ENCODE assay signal across 23 cellular contexts in the genomic region with DNA sequence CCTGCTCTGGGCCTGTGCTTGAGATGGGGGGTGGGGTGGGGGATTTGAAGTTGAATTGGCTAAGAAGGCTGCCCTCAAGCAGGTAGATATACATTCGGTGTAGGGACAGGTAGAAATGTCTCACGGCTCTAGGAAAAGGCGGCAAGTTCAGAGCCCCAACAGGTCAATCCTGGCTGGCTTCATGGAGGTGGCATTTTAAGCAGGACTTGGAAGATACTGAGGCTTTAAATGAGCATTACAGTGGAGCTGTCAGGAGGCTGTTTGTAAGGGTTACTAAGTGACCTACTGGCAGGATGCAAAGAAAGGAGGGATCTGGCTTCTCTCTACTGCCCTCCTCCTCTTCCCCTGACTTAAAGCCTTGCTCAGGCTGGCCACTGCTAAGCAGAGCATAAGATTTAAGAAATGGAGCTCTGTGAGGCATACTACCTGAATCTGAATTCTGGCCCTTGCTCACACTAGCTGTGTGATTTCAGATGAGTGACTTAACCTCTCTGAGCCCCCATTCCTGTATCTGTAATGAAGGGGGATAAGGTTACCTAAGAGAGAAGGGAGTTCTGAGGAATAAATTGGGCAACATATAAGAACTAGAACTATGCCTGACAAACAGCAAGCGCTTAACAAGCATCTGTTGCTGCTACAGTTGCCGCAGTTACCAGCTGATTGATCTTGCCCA.
"Had no signal": no experiment of that assay in that cellular context is flagged by ENCODE, and none has a peak within 500 bp of the region (broad histone marks: within the 10 kb centered on the region; RNA-seq: fewer than 3 reads in every experiment).

No MANE protein-coding gene starts in this region.

- H3K9me3 Mint-ChIP-seq: activated naive CD4-positive, alpha-beta T cell treated with anti-CD3 and anti-CD28 coated beads for 36 hours; activated naive CD8-positive, alpha-beta T cell treated with anti-CD3 and anti-CD28 coated beads, Interleukin-2, amount 10 ng/mL, durations not matched to agents 7 days and 5 days; activated T-helper 1 cell treated with anti-CD3 and anti-CD28 coated beads, Interleukin-12 subunit alpha, Interleukin-12 subunit beta, Interleukin-2, Interleukin-4 antibody, amounts not matched to agents 30 ng/mL and 10 ng/mL and 1 ng/mL, durations not matched to agents 14 hours and 24 hours and 36 hours; endodermal cell; natural killer cell; T-helper 2 cell treated with Interferon-gamma antibody and Interleukin-4, amounts not matched to agents 5 μg/mL and 100 μg/mL, for 36 hours had no signal

- H3K9me3 ChIP-seq: esophagus muscularis mucosa, gastrocnemius medialis, left lung, lower lobe of right lung, spleen, testis, transverse colon had no signal

- H3K4me1 ChIP-seq: esophagus muscularis mucosa, gastrocnemius medialis, testis, transverse colon had no signal

- H3K4me3 ChIP-seq: esophagus muscularis mucosa, gastrocnemius medialis, left lung, lower lobe of right lung, spleen, testis, transverse colon had no signal

- H3K36me3 Mint-ChIP-seq: activated naive CD8-positive, alpha-beta T cell treated with anti-CD3 and anti-CD28 coated beads, Interleukin-2, amount 10 ng/mL, durations not matched to agents 7 days and 5 days; natural killer cell had no signal

- DNase-seq: activated CD4-positive, alpha-beta T cell treated with anti-CD3 and anti-CD28 coated beads for 4 hours; activated CD4-positive, alpha-beta T cell treated with anti-CD3 and anti-CD28 coated beads, Interleukin-2, amount 50 U/mL, for 4 hours; activated effector memory CD4-positive, alpha-beta T cell treated with anti-CD3 and anti-CD28 coated beads, Interleukin-2, amount 50 U/mL, for 16 hours; activated naive CD4-positive, alpha-beta T cell treated with anti-CD3 and anti-CD28 coated beads for 36 hours; activated naive CD8-positive, alpha-beta T cell treated with anti-CD3 and anti-CD28 coated beads, Interleukin-2, amount 10 ng/mL, durations not matched to agents 7 days and 5 days; central memory CD4-positive, alpha-beta T cell; endodermal cell; gastrocnemius medialis; glutamatergic neuron; left lung; lower lobe of right lung; mesenchymal stem cell; natural killer cell; posterior cingulate gyrus; right cardiac atrium; spleen; stimulated activated naive CD8-positive, alpha-beta T cell treated with anti-CD3 and anti-CD28 coated beads, Interleukin-15, Interleukin-2, amounts not matched to agents 100 U/mL and 50 U/mL, for 24 hours; T-helper 1 cell; testis; transverse colon had no signal

- H3K27ac ChIP-seq: esophagus muscularis mucosa, gastrocnemius medialis, left lung, lower lobe of right lung, testis, transverse colon had no signal

- H3K36me3 ChIP-seq: esophagus muscularis mucosa, gastrocnemius medialis, left lung, lower lobe of right lung, spleen, transverse colon had no signal

- H3K4me3 Mint-ChIP-seq: activated naive CD4-positive, alpha-beta T cell treated with anti-CD3 and anti-CD28 coated beads for 36 hours; activated naive CD8-positive, alpha-beta T cell treated with anti-CD3 and anti-CD28 coated beads, Interleukin-2, amount 10 ng/mL, durations not matched to agents 7 days and 5 days; activated T-helper 1 cell treated with anti-CD3 and anti-CD28 coated beads, Interleukin-12 subunit alpha, Interleukin-12 subunit beta, Interleukin-2, Interleukin-4 antibody, amounts not matched to agents 30 ng/mL and 10 ng/mL and 1 ng/mL, durations not matched to agents 14 hours and 24 hours and 36 hours; endodermal cell; natural killer cell; T-helper 2 cell treated with Interferon-gamma antibody and Interleukin-4, amounts not matched to agents 5 μg/mL and 100 μg/mL, for 36 hours had no signal

- H3K27me3 ChIP-seq: gastrocnemius medialis, left lung, testis, transverse colon had no signal

- H3K27ac Mint-ChIP-seq: activated naive CD4-positive, alpha-beta T cell treated with anti-CD3 and anti-CD28 coated beads for 36 hours; activated naive CD8-positive, alpha-beta T cell treated with anti-CD3 and anti-CD28 coated beads, Interleukin-2, amount 10 ng/mL, durations not matched to agents 7 days and 5 days; activated T-helper 1 cell treated with anti-CD3 and anti-CD28 coated beads, Interleukin-12 subunit alpha, Interleukin-12 subunit beta, Interleukin-2, Interleukin-4 antibody, amounts not matched to agents 30 ng/mL and 10 ng/mL and 1 ng/mL, durations not matched to agents 14 hours and 24 hours and 36 hours; endodermal cell; natural killer cell; T-helper 2 cell treated with Interferon-gamma antibody and Interleukin-4, amounts not matched to agents 5 μg/mL and 100 μg/mL, for 36 hours had no signal
